ENCODE assay signal across 20 cellular contexts in the genomic region with DNA sequence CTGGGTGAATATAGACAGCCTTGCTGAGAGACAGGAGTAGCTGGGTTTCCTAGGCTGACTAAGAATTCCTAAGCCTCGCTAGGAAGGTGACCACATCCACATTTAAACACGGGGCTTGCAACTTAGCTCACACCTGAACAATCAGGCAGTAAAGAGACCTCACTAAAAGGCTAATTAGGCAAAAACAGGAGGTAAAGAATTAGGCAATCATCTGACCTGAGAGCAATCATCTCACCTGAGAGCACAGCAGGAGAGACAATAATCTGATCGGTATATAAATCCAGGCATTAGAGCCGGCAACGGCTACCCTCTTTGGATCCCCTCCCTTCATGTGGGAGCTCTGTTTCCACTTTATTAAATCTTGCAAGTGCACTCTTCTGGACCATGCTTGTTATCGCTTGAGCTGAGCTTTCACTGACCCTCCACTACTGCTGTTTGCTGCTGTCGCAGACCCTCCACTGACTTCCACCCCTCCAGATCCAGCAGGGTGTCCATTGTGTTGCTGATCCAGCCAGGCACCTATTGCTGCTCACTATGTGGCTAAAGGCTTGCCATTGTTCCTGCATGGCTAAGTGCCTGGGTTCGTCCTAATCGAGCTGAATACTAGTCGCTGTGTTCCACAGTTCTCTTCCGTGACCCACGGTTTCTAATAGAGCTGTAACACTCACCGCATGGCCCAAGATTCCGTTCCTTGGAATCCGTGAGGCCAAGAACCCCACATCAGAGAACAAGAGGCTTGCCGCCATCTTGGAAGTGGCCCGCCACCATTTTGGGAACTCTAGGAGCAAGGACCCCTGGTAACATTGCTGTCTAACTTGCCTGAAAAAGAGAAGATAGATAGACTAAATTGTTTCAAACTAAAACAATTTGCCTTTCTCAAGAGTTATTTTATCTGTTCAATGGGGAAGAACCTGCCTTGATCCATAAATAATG.
DNase-seq lines count a peak whose midpoint lies in the region; ATAC-seq and TF ChIP-seq lines count a peak whose summit lies in the region.
"Had no signal": no experiment of that assay in that cellular context is flagged by ENCODE, and none has a peak within 500 bp of the region (broad histone marks: within the 10 kb centered on the region; RNA-seq: fewer than 3 reads in every experiment).

No MANE protein-coding gene starts in this region.

- no peaks in the 10 kb centered on the region for H3K9me3 ChIP-seq in neuronal stem cell (replicated peaks in 1 of 2; ENCODE audit: control insufficient read depth in 2 of 2, insufficient read depth in 1 of 2, low read depth in 1 of 2, low read length in 2 of 2)

- no peak overlapping the region for H4K91ac ChIP-seq in neuronal stem cell (ENCODE audit: low read depth, low read length, poor library complexity)

- WGBS in neuronal stem cell (ENCODE audit: extremely low coverage in 2 of 2, insufficient read length in 2 of 2, insufficient replicate concordance in 1 of 2), 2 donors = no CpG with 5 or more reads among the region's 17 CpGs

- intact Hi-C loops in activated CD8-positive, alpha-beta T cell treated with anti-CD3 and anti-CD28 coated beads for 36 hours (cut with micrococcal nuclease) = no loop called here

- H3K4me1 ChIP-seq in neuronal stem cell (ENCODE audit: control insufficient read depth in 2 of 2, insufficient read depth in 1 of 2, low read depth in 1 of 2, low read length in 2 of 2) = peaks cover 0 to 3% of the 10 kb centered on the region in 2 donors

- no peaks in the 10 kb centered on the region for H3K27me3 ChIP-seq in neuronal stem cell (ENCODE audit: control insufficient read depth in 3 of 3, insufficient read depth in 3 of 3, low read depth in 1 of 3, low read length in 3 of 3)

- POLR2A ChIA-PET in activated CD8-positive, alpha-beta T cell treated with anti-CD3 and anti-CD28 coated beads for 36 hours (lab: Charles Lee) = interaction anchor here (0.6 to 0.9 kb wide), 2 partner anchors 9 to 324 kb away, joined by 3 read pairs; no protein-coding TSS in a partner anchor

- no peak overlapping the region for H3K4ac ChIP-seq in neuronal stem cell (ENCODE audit: low read length)

- TF ChIP-seq CTCF in activated CD8-positive, alpha-beta T cell treated with anti-CD3 and anti-CD28 coated beads for 36 hours (IDR thresholded peaks at IDR 0.05) = no peak

- no peak overlapping the region for H3K9ac ChIP-seq in neuronal stem cell (ENCODE audit: low read depth, low read length, poor library complexity)

- peak overlapping the region; percentile 77 for H3K27ac Mint-ChIP-seq in activated naive CD4-positive, alpha-beta T cell treated with anti-CD3 and anti-CD28 coated beads, Interleukin-2, amount 50 U/mL, for 24 hours
- peak overlapping the region; percentile 57 for H3K27ac Mint-ChIP-seq in activated CD8-positive, alpha-beta T cell treated with anti-CD3 and anti-CD28 coated beads for 36 hours
- H3K27ac Mint-ChIP-seq: CD4-positive, CD25-positive, alpha-beta regulatory T cell; HFFc6 had no signal

- no peak for ATAC-seq in activated CD8-positive, alpha-beta T cell treated with anti-CD3 and anti-CD28 coated beads for 36 hours
- ATAC-seq: K562 had no signal

- peak overlapping the region; percentile 78 for H3K27ac ChIP-seq in neuronal stem cell (replicated peaks; ENCODE audit: low read length)
- H3K27ac ChIP-seq: HL-60 had no signal

- H3K4me1 Mint-ChIP-seq in activated naive CD4-positive, alpha-beta T cell treated with anti-CD3 and anti-CD28 coated beads, Interleukin-2, amount 50 U/mL, for 24 hours = peaks cover 25% of the 10 kb centered on the region
- H3K4me1 Mint-ChIP-seq in activated CD8-positive, alpha-beta T cell treated with anti-CD3 and anti-CD28 coated beads for 36 hours (ENCODE audit: low read depth) = peaks cover 17% of the 10 kb centered on the region

- no peak overlapping the region for H2BK12ac ChIP-seq in neuronal stem cell (ENCODE audit: low read length)

- CTCF ChIA-PET in activated CD8-positive, alpha-beta T cell treated with anti-CD3 and anti-CD28 coated beads for 36 hours (lab: Charles Lee) = no interaction called here

- H2AFZ ChIP-seq in neuronal stem cell (ENCODE audit: low read length) = no peak overlapping the region

- H3K79me1 ChIP-seq in neuronal stem cell (ENCODE audit: low read depth, low read length) = no peaks in the 10 kb centered on the region

- no peak overlapping the region for H2BK15ac ChIP-seq in neuronal stem cell (ENCODE audit: low read length)

- no peak overlapping the region for H2BK5ac ChIP-seq in neuronal stem cell (ENCODE audit: low read length)

- H3K36me3 Mint-ChIP-seq in activated naive CD4-positive, alpha-beta T cell treated with anti-CD3 and anti-CD28 coated beads, Interleukin-2, amount 50 U/mL, for 24 hours = no peaks in the 10 kb centered on the region
- H3K36me3 Mint-ChIP-seq in activated CD8-positive, alpha-beta T cell treated with anti-CD3 and anti-CD28 coated beads for 36 hours (ENCODE audit: low read depth) = peaks cover 6% of the 10 kb centered on the region
- H3K36me3 Mint-ChIP-seq: CD4-positive, CD25-positive, alpha-beta regulatory T cell had no signal

- peak overlapping the region; percentile 17 for H3K4me3 Mint-ChIP-seq in activated naive CD4-positive, alpha-beta T cell treated with anti-CD3 and anti-CD28 coated beads, Interleukin-2, amount 50 U/mL, for 24 hours
- H3K4me3 Mint-ChIP-seq in activated CD8-positive, alpha-beta T cell treated with anti-CD3 and anti-CD28 coated beads for 36 hours = no peak overlapping the region
- H3K4me3 Mint-ChIP-seq: CD4-positive, CD25-positive, alpha-beta regulatory T cell; HFFc6 had no signal

- no peak overlapping the region for H3K4me3 ChIP-seq in neuronal stem cell (ENCODE audit: low read length in 2 of 2)
- H3K4me3 ChIP-seq: K562 had no signal

- no peaks in the 10 kb centered on the region for H3K27me3 Mint-ChIP-seq in activated naive CD4-positive, alpha-beta T cell treated with anti-CD3 and anti-CD28 coated beads, Interleukin-2, amount 50 U/mL, for 24 hours
- no peaks in the 10 kb centered on the region for H3K27me3 Mint-ChIP-seq in activated CD8-positive, alpha-beta T cell treated with anti-CD3 and anti-CD28 coated beads for 36 hours
- H3K27me3 Mint-ChIP-seq: CD4-positive, CD25-positive, alpha-beta regulatory T cell had no signal

- peak overlapping the region; percentile 23 for H3K4me2 ChIP-seq in neuronal stem cell (ENCODE audit: insufficient read depth, low read length, poor library complexity, severe bottlenecking)

- no peak overlapping the region for H2BK120ac ChIP-seq in neuronal stem cell (ENCODE audit: low read depth, low read length)

- H4K8ac ChIP-seq in neuronal stem cell (ENCODE audit: low read depth, low read length) = no peak overlapping the region

- no peak overlapping the region for H3K23ac ChIP-seq in neuronal stem cell (ENCODE audit: low read depth, low read length, poor library complexity)

- no peaks in the 10 kb centered on the region for H3K36me3 ChIP-seq in neuronal stem cell (replicated peaks in 1 of 2; ENCODE audit: control insufficient read depth in 2 of 2, insufficient read depth in 2 of 2, low read length in 2 of 2)

- H2AK5ac ChIP-seq in neuronal stem cell (ENCODE audit: low read depth, low read length) = no peak overlapping the region

- no peak overlapping the region for H3K18ac ChIP-seq in neuronal stem cell (ENCODE audit: low read length)

- no peaks in the 10 kb centered on the region for H3K9me3 Mint-ChIP-seq in activated naive CD4-positive, alpha-beta T cell treated with anti-CD3 and anti-CD28 coated beads, Interleukin-2, amount 50 U/mL, for 24 hours
- peaks cover 4% of the 10 kb centered on the region for H3K9me3 Mint-ChIP-seq in activated CD8-positive, alpha-beta T cell treated with anti-CD3 and anti-CD28 coated beads for 36 hours
- H3K9me3 Mint-ChIP-seq: CD4-positive, CD25-positive, alpha-beta regulatory T cell; HFFc6 had no signal

- no peak overlapping the region for H3K14ac ChIP-seq in neuronal stem cell (ENCODE audit: low read length)

- no peak for DNase-seq in activated naive CD4-positive, alpha-beta T cell treated with anti-CD3 and anti-CD28 coated beads, Interleukin-2, amount 50 U/mL, for 16 hours
- no peak for DNase-seq in activated CD8-positive, alpha-beta T cell treated with anti-CD3 and anti-CD28 coated beads for 36 hours
- DNase-seq in globus pallidus (ENCODE audit: low spot score) = peak; percentile 5
- peak; percentile 3 for DNase-seq in neuronal stem cell (ENCODE audit: low spot score)
- DNase-seq in NCI-H1417 treated with DMSO at 0.1 percent for 48 hours (lab: John Stamatoyannopoulos, UW) = no peak
- no peak for DNase-seq in NCI-H1092 treated with DMSO at 0.1 percent for 48 hours (lab: John Stamatoyannopoulos, UW)
- DNase-seq in NCI-H748 treated with DMSO at 0.1 percent for 48 hours (lab: John Stamatoyannopoulos, UW) = no peak
- DNase-seq: ACHN; Calu3; CD4-positive, CD25-positive, alpha-beta regulatory T cell; GOT3; HFFc6; NCI-H1048; NCI-H1694; NCI-H2171; NCI-H446 treated with DMSO at 0.1 percent for 48 hours; NCI-H774 had no signal

Comparison
In these comparisons a context has a peak if more than half of its experiments do, and no peak if none do; other contexts are left out.
1. DNase-seq: peak in globus pallidus (single experiment) and neuronal stem cell (single experiment); none in activated naive CD4-positive, alpha-beta T cell treated with anti-CD3 and anti-CD28 coated beads, Interleukin-2, amount 50 U/mL, for 16 hours (single experiment), activated CD8-positive, alpha-beta T cell treated with anti-CD3 and anti-CD28 coated beads for 36 hours (single experiment), NCI-H1417 treated with DMSO at 0.1 percent for 48 hours (single experiment), NCI-H1092 treated with DMSO at 0.1 percent for 48 hours (single experiment) and NCI-H748 treated with DMSO at 0.1 percent for 48 hours (single experiment).